ENCODE assay signal across 17 cellular contexts in genomic region chr15:74663303-74664027, GRCh38. TPM values are rescaled to one million over a fixed set of nuclear protein-coding genes. Genes with fewer than 3 reads are reported as not detected.
A peak's percentile ranks its signal among the peaks of the same experiment; 100 is the strongest.
DNase-seq lines count a peak whose midpoint lies in the region; ATAC-seq and TF ChIP-seq lines count a peak whose summit lies in the region.
"Had no signal": no experiment of that assay in that cellular context is flagged by ENCODE, and none has a peak within 500 bp of the region (broad histone marks: within the 10 kb centered on the region; RNA-seq: fewer than 3 reads in every experiment).

No MANE protein-coding gene starts in this region.

- H3K9me3 ChIP-seq in right atrium auricular region (no peaks in the 10 kb centered on the region), esophagus squamous epithelium (no peaks in the 10 kb centered on the region), gastrocnemius medialis (no peaks in the 10 kb centered on the region), BE2C (no peaks in the 10 kb centered on the region)
- H3K9me3 ChIP-seq: suprapubic skin had no signal

- ATAC-seq in Right ventricle myocardium superior (ENCODE audit: poor library complexity) (no peak), gastrocnemius medialis (no peak), HG03439 (IDR thresholded peaks at IDR 0.05; ENCODE audit: unreplicated experiment) (no peak)
- ATAC-seq: naive thymus-derived CD8-positive, alpha-beta T cell had no signal

- H3K27ac ChIP-seq in right atrium auricular region: peak overlapping the region; percentile 17 to 19
- peak overlapping the region in 3 of 4 donors; percentile 31 to 72 (median 42) for H3K27ac ChIP-seq in esophagus squamous epithelium
- H3K27ac ChIP-seq in gastrocnemius medialis: peak overlapping the region; percentile 58 to 84 (median 68)
- H3K27ac ChIP-seq: SK-N-MC, suprapubic skin had no signal

- TF ChIP-seq CTCF in right atrium auricular region (IDR thresholded peaks at IDR 0.05) (no peak), esophagus squamous epithelium (IDR thresholded peaks at IDR 0.05) (no peak), gastrocnemius medialis (IDR thresholded peaks at IDR 0.05 in 4 of 5, conservative IDR thresholded peaks at IDR 0.05 in 1 of 5) (no peak), BE2C (IDR thresholded peaks at IDR 0.05; ENCODE audit: low read depth, low read length) (no peak)

- H3K4me1 ChIP-seq in right atrium auricular region (peaks cover 0 to 17% of the 10 kb centered on the region in 2 donors), esophagus squamous epithelium (peaks cover 6 to 30% (median 19%) of the 10 kb centered on the region in 3 donors), gastrocnemius medialis (peaks cover 32 to 34% of the 10 kb centered on the region in 2 donors), BE2C (no peaks in the 10 kb centered on the region)

- H3K27me3 ChIP-seq in right atrium auricular region (no peaks in the 10 kb centered on the region), esophagus squamous epithelium (no peaks in the 10 kb centered on the region), gastrocnemius medialis (no peaks in the 10 kb centered on the region), BE2C (no peaks in the 10 kb centered on the region)
- H3K27me3 ChIP-seq: suprapubic skin had no signal

- TF ChIP-seq POLR2A in esophagus squamous epithelium (IDR thresholded peaks at IDR 0.05) (no peak), gastrocnemius medialis (IDR thresholded peaks at IDR 0.05) (no peak)

- 83 to 90% methylated on average over 8 of the region's 8 CpGs for WGBS in esophagus squamous epithelium, 2 donors

- intact Hi-C loops in Right ventricle myocardium superior (cut with DNase I): no loop called here
- intact Hi-C loops in esophagus squamous epithelium (cut with DNase I): no loop called here
- intact Hi-C loops in gastrocnemius medialis (cut with DNase I; ENCODE audit: low total_unique reads): no loop called here

- DNase-seq in right atrium auricular region (ENCODE audit: low spot score) (no peak), Right ventricle myocardium superior (no peak), esophagus squamous epithelium (lab: John Stamatoyannopoulos, UW) (no peak), gastrocnemius medialis (no peak), BE2C (no peak), dedifferentiated amniotic fluid mesenchymal stem cell (ENCODE audit: extremely low spot score) (no peak), GF-D8 (lab: John Stamatoyannopoulos, UW) (no peak)
- DNase-seq: activated T-cell treated with anti-CD3 and anti-CD28 coated beads, Interleukin-2, amount 50 U/mL, for 24 hours; CD4-positive, CD25-positive, alpha-beta regulatory T cell; DND-41; naive thymus-derived CD8-positive, alpha-beta T cell; NCI-H187 treated with DMSO at 0.1 percent for 48 hours; NCI-H524 had no signal

- peaks cover 15% of the 10 kb centered on the region for H3K36me3 ChIP-seq in right atrium auricular region
- H3K36me3 ChIP-seq in esophagus squamous epithelium: peaks cover 0 to 9% (median 0%) of the 10 kb centered on the region in 3 donors
- H3K36me3 ChIP-seq in gastrocnemius medialis: peaks cover 0 to 6% of the 10 kb centered on the region in 2 donors
- peaks cover 5% of the 10 kb centered on the region; the same call in 1 of the 2 replicates for H3K36me3 ChIP-seq in BE2C

- in situ Hi-C loops in gastrocnemius medialis (cut with MboI; ENCODE audit: low sequenced_read_pairs in 4 of 4): no loop called here

- H3K4me3 ChIP-seq in right atrium auricular region: no peak overlapping the region
- H3K4me3 ChIP-seq in esophagus squamous epithelium: no peak overlapping the region
- H3K4me3 ChIP-seq in gastrocnemius medialis: no peak overlapping the region
- H3K4me3 ChIP-seq in BE2C (ENCODE audit: low read depth, low read length): no peak overlapping the region
- H3K4me3 ChIP-seq: lung, SK-N-MC, suprapubic skin had no signal

RNA-seq across cellular contexts. Expression of gene EDC3, which starts 32.4 kb away (rescaled TPM):
- total RNA-seq in right atrium auricular region (1 to 10 TPM; 8.0 to 8.3 TPM), Right ventricle myocardium superior (14.4 TPM), esophagus squamous epithelium (10 to 100 TPM in 3 of 4 donors, 1 to 10 TPM in 1; 10.0 to 17.4 (median 13.2) TPM), gastrocnemius medialis (10 to 100 TPM in 3 of 4 donors, 1 to 10 TPM in 1; 7.9 to 19.4 (median 11.6) TPM)
- polyA plus RNA-seq in BE2C (2012; ENCODE audit: insufficient read depth, insufficient read length, low read depth): 65.7 TPM

RNA-seq across cellular contexts. Expression of gene CLK3, which starts 47.8 kb away (rescaled TPM):
- total RNA-seq in right atrium auricular region: 10 to 100 TPM; 52.8 to 59.2 TPM
- total RNA-seq in Right ventricle myocardium superior: 44.0 TPM
- total RNA-seq in esophagus squamous epithelium: 100 to 1,000 TPM in 1 of 4 donors, 10 to 100 TPM in 3; 46.8 to 105 (median 58.0) TPM
- 100 to 1,000 TPM in 2 of 4 donors, 10 to 100 TPM in 2; 45.4 to 152 (median 105) TPM for total RNA-seq in gastrocnemius medialis
- polyA plus RNA-seq in BE2C (2012; ENCODE audit: insufficient read depth, insufficient read length, low read depth): 127 TPM
